25 cellular contexts compared by ENCODE assay signal in genomic region chr6:142441716-142442115, GRCh38.
"Had no signal": no experiment of that assay in that cellular context is flagged by ENCODE, and none has a peak within 500 bp of the region (broad histone marks: within the 10 kb centered on the region; RNA-seq: fewer than 3 reads in every experiment).

No MANE protein-coding gene starts in this region.

- H3K4me1 ChIP-seq: SJSA1 had no signal

- H3K9me3 ChIP-seq: SJSA1 had no signal

- DNase-seq: Kasumi-1, MM.1S, NCI-H1092 treated with DMSO at 0.1 percent for 48 hours, NCI-H1436, NCI-H187, NCI-H2029, NCI-H2081 treated with DMSO at 0.1 percent for 48 hours, NCI-H2171, NCI-H226, NCI-H446, NCI-H510A, NCI-H524 treated with DMSO at 0.1 percent for 48 hours, NCI-H69, NCI-H774, Right ventricle myocardium superior, RPMI8226, SIG-M5, SW 1271, T-cell had no signal

- H3K4me2 ChIP-seq: KMS-11 had no signal

- H3K4me3 ChIP-seq: K562, SJSA1, SK-N-MC had no signal

- H3K27me3 ChIP-seq: SJSA1 had no signal

- H3K9me3 Mint-ChIP-seq: IgD-negative memory B cell, T-cell had no signal

- H3K27ac ChIP-seq: KMS-11, SJSA1, SK-N-MC had no signal

- H3K27me3 Mint-ChIP-seq: IgD-negative memory B cell had no signal

- H3K36me3 ChIP-seq: SJSA1 had no signal

- H3K9ac ChIP-seq: KMS-11 had no signal

- FAIRE-seq: K562, RCC 7860 had no signal

- H3K36me3 Mint-ChIP-seq: IgD-negative memory B cell, T-cell had no signal

- H3K4me3 Mint-ChIP-seq: IgD-negative memory B cell, T-cell had no signal

- ATAC-seq: K562, T-cell had no signal

- H3K27ac Mint-ChIP-seq: IgD-negative memory B cell, T-cell had no signal

- H3K4me1 Mint-ChIP-seq: IgD-negative memory B cell, T-cell had no signal
